8 cellular contexts compared by ENCODE assay signal in the genomic region with DNA sequence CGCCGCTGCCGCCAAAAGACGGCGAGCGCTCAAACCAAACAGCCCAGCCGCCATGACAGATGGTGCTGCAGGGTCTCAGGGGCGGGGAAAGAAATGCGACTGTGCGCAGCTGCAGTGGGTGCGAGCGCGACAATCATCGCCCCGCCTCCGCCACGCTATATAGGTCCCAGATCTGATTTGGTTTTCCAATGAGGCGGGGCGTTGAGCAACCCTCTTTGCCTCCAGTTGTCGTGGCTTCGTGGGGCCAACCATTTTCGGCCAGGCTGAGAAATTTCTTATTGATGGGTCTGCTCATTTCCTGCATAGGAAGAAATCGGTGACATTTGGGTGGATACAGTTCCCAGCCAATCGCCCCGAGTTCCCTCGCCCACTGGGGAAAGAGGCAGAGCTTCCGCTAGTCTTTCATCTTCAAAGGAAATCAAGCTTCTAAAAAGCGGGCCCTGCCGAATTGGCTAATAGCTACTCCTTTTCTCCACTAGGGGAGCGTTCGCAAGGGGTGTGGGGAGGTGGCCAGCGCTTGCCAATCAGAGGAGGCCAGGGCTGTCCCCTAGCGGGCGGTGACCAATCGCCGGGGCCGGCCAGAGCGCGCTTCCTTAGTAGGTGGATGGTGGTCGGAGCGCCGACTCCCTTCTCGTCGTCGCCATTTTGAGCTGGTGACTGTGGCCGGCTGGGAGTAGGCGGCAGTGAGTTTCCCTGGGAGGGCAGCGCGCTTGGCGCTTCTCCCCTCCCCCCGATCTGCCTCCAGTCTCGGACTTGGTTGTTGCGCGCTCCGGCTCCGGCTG. TPM values are rescaled to one million over a fixed set of nuclear protein-coding genes. Genes with fewer than 3 reads are reported as not detected.
A peak's percentile ranks its signal among the peaks of the same experiment; 100 is the strongest.
DNase-seq lines count a peak whose midpoint lies in the region; ATAC-seq and FAIRE-seq lines count a peak whose summit lies in the region.

A gene (minus strand): TSS at position 77 of the 782 bp plus-strand sequence. CDS start 23 bp downstream, at position 54.
A gene with protein sequence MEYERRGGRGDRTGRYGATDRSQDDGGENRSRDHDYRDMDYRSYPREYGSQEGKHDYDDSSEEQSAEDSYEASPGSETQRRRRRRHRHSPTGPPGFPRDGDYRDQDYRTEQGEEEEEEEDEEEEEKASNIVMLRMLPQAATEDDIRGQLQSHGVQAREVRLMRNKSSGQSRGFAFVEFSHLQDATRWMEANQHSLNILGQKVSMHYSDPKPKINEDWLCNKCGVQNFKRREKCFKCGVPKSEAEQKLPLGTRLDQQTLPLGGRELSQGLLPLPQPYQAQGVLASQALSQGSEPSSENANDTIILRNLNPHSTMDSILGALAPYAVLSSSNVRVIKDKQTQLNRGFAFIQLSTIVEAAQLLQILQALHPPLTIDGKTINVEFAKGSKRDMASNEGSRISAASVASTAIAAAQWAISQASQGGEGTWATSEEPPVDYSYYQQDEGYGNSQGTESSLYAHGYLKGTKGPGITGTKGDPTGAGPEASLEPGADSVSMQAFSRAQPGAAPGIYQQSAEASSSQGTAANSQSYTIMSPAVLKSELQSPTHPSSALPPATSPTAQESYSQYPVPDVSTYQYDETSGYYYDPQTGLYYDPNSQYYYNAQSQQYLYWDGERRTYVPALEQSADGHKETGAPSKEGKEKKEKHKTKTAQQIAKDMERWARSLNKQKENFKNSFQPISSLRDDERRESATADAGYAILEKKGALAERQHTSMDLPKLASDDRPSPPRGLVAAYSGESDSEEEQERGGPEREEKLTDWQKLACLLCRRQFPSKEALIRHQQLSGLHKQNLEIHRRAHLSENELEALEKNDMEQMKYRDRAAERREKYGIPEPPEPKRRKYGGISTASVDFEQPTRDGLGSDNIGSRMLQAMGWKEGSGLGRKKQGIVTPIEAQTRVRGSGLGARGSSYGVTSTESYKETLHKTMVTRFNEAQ (plus strand): TSS at position 596 of the 782 bp plus-strand sequence. CDS start 2,261 bp downstream, outside the sequence.

- DNase-seq in C1 segment of cervical spinal cord (lab: John Stamatoyannopoulos, UW) (peak; percentile 39 to 93 (median 79)), NCI-H526 (lab: John Stamatoyannopoulos, UW) (peak; percentile 93 to 96), left colon (peak; percentile 91 to 94)
- peak; percentile 93 for DNase-seq in activated CD4-positive, alpha-beta T cell treated with anti-CD3 and anti-CD28 coated beads for 48 hours
- peak; percentile 94 for DNase-seq in stimulated activated CD4-positive, alpha-beta T cell treated with anti-CD3 and anti-CD28 coated beads, Interleukin-1b, Interleukin-23, amount 100 ng/mL, for 48 hours

- intact Hi-C loops in left colon (cut with DNase I, micrococcal nuclease): no loop called here

- FAIRE-seq in colon (lab: Jason Lieb, UNC): peak; percentile 18

- ATAC-seq in GM19324 (IDR thresholded peaks at IDR 0.05; ENCODE audit: low FRiP score, unreplicated experiment) (peak; percentile 86), HG03469 (IDR thresholded peaks at IDR 0.05; ENCODE audit: unreplicated experiment) (peak; percentile 75), left colon (peak; percentile 90)

RNA-seq across cellular contexts. Expression of the first gene that starts in this region (rescaled TPM):
- total RNA-seq in left colon: 10 to 100 TPM; 75.9 to 83.0 TPM

RNA-seq across cellular contexts. Expression of the second gene that starts in this region (rescaled TPM):
- 10 to 100 TPM; 30.6 to 35.7 TPM for total RNA-seq in left colon

Comparison
In these comparisons a context has a peak if more than half of its experiments do, and no peak if none do; other contexts are left out.
1. Peak in every context shown above with its lines: DNase-seq and ATAC-seq.